ENCODE assay signal across 7 cellular contexts in the genomic region with DNA sequence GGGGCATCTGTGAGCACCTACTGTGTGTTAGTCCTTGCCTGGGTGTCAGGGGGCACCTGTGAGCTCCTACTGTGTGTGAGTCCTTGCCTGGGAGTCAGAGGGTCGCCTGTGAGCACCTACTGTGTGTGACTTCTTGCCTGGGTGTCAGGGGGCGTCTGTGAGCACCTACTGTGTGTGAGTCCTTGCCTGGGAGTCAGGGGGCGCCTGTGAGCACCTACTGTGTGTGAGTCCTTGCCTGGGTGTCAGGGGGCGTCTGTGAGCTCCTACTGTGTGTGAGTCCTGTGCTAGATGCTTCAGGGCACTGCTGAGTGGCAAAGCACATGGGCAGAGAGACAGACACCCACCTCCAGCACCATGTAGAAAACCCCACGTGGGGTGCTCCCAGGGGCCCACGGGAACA.
DNase-seq lines count a peak whose midpoint lies in the region; ATAC-seq and TF ChIP-seq lines count a peak whose summit lies in the region.
"Not testable (repeated sequence)": the region's sequence is repeated elsewhere in the genome, so short reads cannot be mapped to it uniquely, and the experiment has no call there.

No MANE protein-coding gene starts in this region.

- POLR2A ChIA-PET in IMR-90 (lab: Charles Lee; ENCODE audit: unreplicated experiment), result not testable (repeated sequence)

- H2AK5ac ChIP-seq in IMR-90 (ENCODE audit: low read depth, low read length), result peak overlapping the region; percentile 49

- not testable (repeated sequence) for H3K27ac ChIP-seq in IMR-90 (ENCODE audit: insufficient read depth, low read length)

- not testable (repeated sequence) for H3K9me3 ChIP-seq in IMR-90 (ENCODE audit: control insufficient read depth, insufficient read depth, low read length); mucosa of descending colon

- CTCF ChIA-PET in IMR-90 (lab: Yijun Ruan, JAX), result not testable (repeated sequence)

- not testable (repeated sequence) for H3K9me1 ChIP-seq in IMR-90 (ENCODE audit: insufficient read depth, low read length)

- H2AFZ ChIP-seq in IMR-90 (replicated peaks; ENCODE audit: low read length, poor library complexity), result peak overlapping the region; percentile 32

- not testable (repeated sequence) for H2AK9ac ChIP-seq in IMR-90 (replicated peaks; ENCODE audit: low read depth, low read length, poor library complexity)

- not testable (repeated sequence) for H3K9ac ChIP-seq in IMR-90 (ENCODE audit: low read depth, low read length)

- not testable (repeated sequence) for H3K4me2 ChIP-seq in IMR-90 (ENCODE audit: low read depth, low read length)

- peak overlapping the region; percentile 30 for H3K18ac ChIP-seq in IMR-90 (ENCODE audit: low read depth, low read length)

- not testable (repeated sequence) for H4K20me1 ChIP-seq in IMR-90 (ENCODE audit: insufficient read depth, low read length)

- TF ChIP-seq POLR2A in IMR-90 (IDR thresholded peaks at IDR 0.05; ENCODE audit: low read depth, low read length), result not testable (repeated sequence)

- H2BK20ac ChIP-seq in IMR-90 (ENCODE audit: low read depth, low read length), result not testable (repeated sequence)

- no CpG with 5 or more reads among the region's 6 CpGs for WGBS in IMR-90 (ENCODE audit: extremely low coverage in 2 of 2, insufficient read length in 1 of 2), 2 experiments

- not testable (repeated sequence) for H3K27me3 ChIP-seq in IMR-90 (ENCODE audit: control insufficient read depth, insufficient read depth, low read length)

- BruUV-seq in IMR-90 (replicated peaks; lab: Mats Ljungman, UMichigan), result not testable (repeated sequence)

- H4K5ac ChIP-seq in IMR-90 (ENCODE audit: low read depth, low read length), result peak overlapping the region; percentile 10

- H3K36me3 ChIP-seq in IMR-90 (ENCODE audit: control insufficient read depth, insufficient read depth, low read length); mucosa of descending colon (ENCODE audit: low read depth): not testable (repeated sequence)

- dilution Hi-C loops in IMR-90 (cut with HindIII; ENCODE audit: low sequenced_read_pairs, unreplicated experiment), result not testable (repeated sequence)

- intact Hi-C loops in IMR-90 (cut with micrococcal nuclease); mucosa of descending colon (cut with DNase I, micrococcal nuclease); posterior vena cava (cut with DNase I): not testable (repeated sequence)

- not testable (repeated sequence) for TF ChIP-seq RAD21 in IMR-90 (IDR thresholded peaks at IDR 0.05; ENCODE audit: low read length)

- peak overlapping the region; percentile 65; the same call in 1 of the 2 replicates for H4K91ac ChIP-seq in IMR-90 (ENCODE audit: insufficient read depth, low read depth, low read length)

- ATAC-seq in IMR-90 (ENCODE audit: low read depth); mucosa of descending colon: not testable (repeated sequence)

- in situ Hi-C loops in IMR-90 (cut with MboI; ENCODE audit: low sequenced_read_pairs), result not testable (repeated sequence)

- not testable (repeated sequence) for H2BK15ac ChIP-seq in IMR-90 (ENCODE audit: low read depth, low read length)

- H3K23ac ChIP-seq in IMR-90 (ENCODE audit: low read depth, low read length), result not testable (repeated sequence)

- TF ChIP-seq CTCF in IMR-90 (conservative IDR thresholded peaks at IDR 0.05; ENCODE audit: low read depth, low read length); mucosa of descending colon (IDR thresholded peaks at IDR 0.05): not testable (repeated sequence)

- H3K79me1 ChIP-seq in IMR-90 (ENCODE audit: low read depth in 1 of 2, low read length in 2 of 2), result not testable (repeated sequence)

- not testable (repeated sequence) for H3K4ac ChIP-seq in IMR-90 (ENCODE audit: low read depth, low read length)

- peaks cover 15% of the 10 kb centered on the region for H3K4me1 ChIP-seq in IMR-90 (ENCODE audit: control insufficient read depth, insufficient read depth, low read length)
- H3K4me1 ChIP-seq in mucosa of descending colon (ENCODE audit: low read depth), result not testable (repeated sequence)

- peak overlapping the region; percentile 40; the same call in 1 of the 2 replicates for H3K14ac ChIP-seq in IMR-90 (replicated peaks; ENCODE audit: low read depth, low read length)

- H2BK120ac ChIP-seq in IMR-90 (ENCODE audit: low read depth, low read length), result 0 out of 2 replicates have a peak overlapping the region, but pooled peaks have one; percentile 30

- not testable (repeated sequence) for H2BK5ac ChIP-seq in IMR-90 (ENCODE audit: low read depth, low read length, poor library complexity, severe bottlenecking)

- DNase-seq in IMR-90, result not testable (repeated sequence)
- peak; percentile 46 for DNase-seq in activated effector memory CD4-positive, alpha-beta T cell treated with anti-CD3 and anti-CD28 coated beads, Interleukin-2, amount 50 U/mL, for 16 hours
- DNase-seq in islet precursor cell (peak; percentile 32), mucosa of descending colon (peak in 2 of 3 donors; percentile 2 to 14), posterior vena cava (ENCODE audit: low spot score) (peak; percentile 45), ureter (ENCODE audit: low spot score) (peak; percentile 9)
- peak; percentile 7 for DNase-seq in stimulated activated CD8-positive, alpha-beta memory T cell treated with anti-CD3 and anti-CD28 coated beads, Interleukin-4, amount 100 ng/mL, for 48 hours

- H3K56ac ChIP-seq in IMR-90 (ENCODE audit: extremely low read depth, insufficient read depth, low read length), result not testable (repeated sequence)

- not testable (repeated sequence) for H3K4me3 ChIP-seq in IMR-90 (ENCODE audit: insufficient read depth, low read depth, low read length); mucosa of descending colon

- H4K8ac ChIP-seq in IMR-90 (ENCODE audit: low read depth in 2 of 2, low read length in 2 of 2), result not testable (repeated sequence)
